In genomic region chr11:33634291-33634834, GRCh38 we compare ENCODE assay signal across 13 cellular contexts.
A peak's percentile ranks its signal among the peaks of the same experiment; 100 is the strongest.
DNase-seq lines count a peak whose midpoint lies in the region; ATAC-seq and TF ChIP-seq lines count a peak whose summit lies in the region.
"Had no signal": no experiment of that assay in that cellular context is flagged by ENCODE, and none has a peak within 500 bp of the region (broad histone marks: within the 10 kb centered on the region; RNA-seq: fewer than 3 reads in every experiment).

No MANE protein-coding gene starts in this region.

- H3K27ac Mint-ChIP-seq in dendritic cell treated with granulocyte-macrophage colony-stimulating factor and Interleukin-4, amounts not matched to agents 40 ng/mL and 50 ng/mL, for 4 days, result peak overlapping the region; percentile 69
- H3K27ac Mint-ChIP-seq: activated naive CD8-positive, alpha-beta T cell; CD4-positive, alpha-beta T cell; natural killer cell had no signal

- H3K4me1 Mint-ChIP-seq in dendritic cell treated with granulocyte-macrophage colony-stimulating factor and Interleukin-4, amounts not matched to agents 40 ng/mL and 50 ng/mL, for 4 days (ENCODE audit: low read depth), result peaks cover 60% of the 10 kb centered on the region
- H3K4me1 Mint-ChIP-seq: natural killer cell had no signal

- no peak for ATAC-seq in left cardiac atrium
- no peak for ATAC-seq in sciatic nerve
- ATAC-seq: natural killer cell had no signal

- peak; percentile 91 for DNase-seq in EL
- DNase-seq in M059J (ENCODE audit: low read depth), result peak; percentile 94
- DNase-seq in activated CD4-positive, CD25-positive, alpha-beta regulatory T cell (lab: John Stamatoyannopoulos, UW), result no peak
- no peak for DNase-seq in left cardiac atrium
- no peak for DNase-seq in sciatic nerve (ENCODE audit: low spot score)
- no peak for DNase-seq in A673 (ENCODE audit: low spot score)
- DNase-seq: CD4-positive, alpha-beta T cell; natural killer cell; NCI-H1092 treated with DMSO at 0.1 percent for 48 hours; NCI-H524 treated with DMSO at 0.1 percent for 48 hours had no signal

- no peaks in the 10 kb centered on the region for H3K9me3 ChIP-seq in mucosa of stomach (ENCODE audit: control insufficient read depth, low read length)
- H3K9me3 ChIP-seq in A673 (ENCODE audit: low read depth, low read length, poor library complexity, severe bottlenecking), result no peaks in the 10 kb centered on the region

- no peak for TF ChIP-seq CTCF in A673 (conservative IDR thresholded peaks at IDR 0.05; ENCODE audit: low read depth, low read length)

- H3K27me3 Mint-ChIP-seq in dendritic cell treated with granulocyte-macrophage colony-stimulating factor and Interleukin-4, amounts not matched to agents 40 ng/mL and 50 ng/mL, for 4 days, result peaks cover 11% of the 10 kb centered on the region

- BruUV-seq in A673 (replicated peaks; lab: Mats Ljungman, UMichigan), result no TSS peak

- no peak overlapping the region for H3K27ac ChIP-seq in A673 (ENCODE audit: low read depth, low read length, poor library complexity, severe bottlenecking)

- H3K4me1 ChIP-seq in mucosa of stomach (ENCODE audit: control insufficient read depth, insufficient read depth, low read length) (no peaks in the 10 kb centered on the region), A673 (ENCODE audit: insufficient read depth, low read length, poor library complexity, severe bottlenecking) (no peaks in the 10 kb centered on the region)

- peaks cover 11% of the 10 kb centered on the region for H3K9me3 Mint-ChIP-seq in dendritic cell treated with granulocyte-macrophage colony-stimulating factor and Interleukin-4, amounts not matched to agents 40 ng/mL and 50 ng/mL, for 4 days
- H3K9me3 Mint-ChIP-seq: CD4-positive, alpha-beta T cell had no signal

- no peak overlapping the region for H3K4me3 Mint-ChIP-seq in dendritic cell treated with granulocyte-macrophage colony-stimulating factor and Interleukin-4, amounts not matched to agents 40 ng/mL and 50 ng/mL, for 4 days
- H3K4me3 Mint-ChIP-seq: activated naive CD8-positive, alpha-beta T cell; CD4-positive, alpha-beta T cell; natural killer cell had no signal

- no peaks in the 10 kb centered on the region for H3K27me3 ChIP-seq in mucosa of stomach (ENCODE audit: control insufficient read depth, insufficient read depth, low read length)
- no peaks in the 10 kb centered on the region for H3K27me3 ChIP-seq in A673 (replicated peaks; ENCODE audit: insufficient read depth, low read depth, low read length, poor library complexity)

- H3K9ac ChIP-seq in mucosa of stomach (ENCODE audit: low read length), result no peak overlapping the region

- POLR2A ChIA-PET in A673 (lab: Charles Lee; ENCODE audit: low non-redundant PET), result no interaction called here

- intact Hi-C loops in dendritic cell treated with granulocyte-macrophage colony-stimulating factor and Interleukin-4, amounts not matched to agents 40 ng/mL and 50 ng/mL, for 4 days (cut with micrococcal nuclease), result no loop called here
- intact Hi-C loops in left cardiac atrium (cut with DNase I), result no loop called here
- intact Hi-C loops in sciatic nerve (cut with DNase I), result no loop called here
- intact Hi-C loops in A673 (cut with micrococcal nuclease; ENCODE audit: unreplicated experiment), result no loop called here

- CTCF ChIA-PET in A673 (lab: Charles Lee), result interaction anchor here (1.2 kb wide), 1 partner anchor 108 kb away, joined by 3 read pairs; no protein-coding TSS in a partner anchor

- peak overlapping the region; percentile 10 for H3K4me3 ChIP-seq in mucosa of stomach (ENCODE audit: low read length)
- no peak overlapping the region for H3K4me3 ChIP-seq in A673 (ENCODE audit: low read depth, low read length, poor library complexity, severe bottlenecking)

- no peaks in the 10 kb centered on the region for H3K36me3 Mint-ChIP-seq in dendritic cell treated with granulocyte-macrophage colony-stimulating factor and Interleukin-4, amounts not matched to agents 40 ng/mL and 50 ng/mL, for 4 days (ENCODE audit: low read depth)
- H3K36me3 Mint-ChIP-seq: natural killer cell had no signal

- H3K36me3 ChIP-seq in mucosa of stomach (ENCODE audit: control insufficient read depth, insufficient read depth, low read length), result no peaks in the 10 kb centered on the region
- no peaks in the 10 kb centered on the region for H3K36me3 ChIP-seq in A673 (ENCODE audit: insufficient read depth, low read length, poor library complexity, severe bottlenecking)

Comparison
In these comparisons a context has a peak if more than half of its experiments do, and no peak if none do; other contexts are left out.
1. DNase-seq: peak in EL (single experiment) and M059J (single experiment); none in activated CD4-positive, CD25-positive, alpha-beta regulatory T cell (0 of 4), left cardiac atrium (single experiment), sciatic nerve (single experiment) and A673 (single experiment).